Comparison of ENCODE assay signal across 8 cellular contexts in genomic region chr5:154753792-154754191, GRCh38. TPM values are rescaled to one million over a fixed set of nuclear protein-coding genes. Genes with fewer than 3 reads are reported as not detected.
A peak's percentile ranks its signal among the peaks of the same experiment; 100 is the strongest.
DNase-seq lines count a peak whose midpoint lies in the region; ATAC-seq and TF ChIP-seq lines count a peak whose summit lies in the region.

No MANE protein-coding gene starts in this region.

- TF ChIP-seq POLR2A in body of pancreas (IDR thresholded peaks at IDR 0.05) (no peak), stomach (IDR thresholded peaks at IDR 0.05) (no peak)

- 23 to 27% methylated on average over 5 of the region's 5 CpGs for WGBS in body of pancreas, 2 donors
- WGBS in stomach, 5 donors = 19 to 28% (median 23%) methylated on average over 5 of the region's 5 CpGs

- no peak overlapping the region for H3K4me3 ChIP-seq in body of pancreas
- H3K4me3 ChIP-seq in stomach = peak overlapping the region in 3 of 4 donors; percentile 53 to 88 (median 56)

- H3K4me1 Mint-ChIP-seq in CD14-positive monocyte = peaks cover 30% of the 10 kb centered on the region

- H3K9me3 ChIP-seq in body of pancreas (no peaks in the 10 kb centered on the region), stomach (no peaks in the 10 kb centered on the region)

- TF ChIP-seq CTCF in CD14-positive monocyte (IDR thresholded peaks at IDR 0.05) (no peak), body of pancreas (IDR thresholded peaks at IDR 0.05) (no peak), stomach (IDR thresholded peaks at IDR 0.05) (no peak)

- peaks cover 31% of the 10 kb centered on the region for H3K4me1 ChIP-seq in body of pancreas
- peaks cover 28 to 40% (median 33%) of the 10 kb centered on the region in 4 donors for H3K4me1 ChIP-seq in stomach

- no peaks in the 10 kb centered on the region for H3K36me3 Mint-ChIP-seq in CD14-positive monocyte

- H3K36me3 ChIP-seq in body of pancreas (replicated peaks in 1 of 2; ENCODE audit: insufficient read depth in 1 of 2, low read depth in 2 of 2) = no peaks in the 10 kb centered on the region
- no peaks in the 10 kb centered on the region for H3K36me3 ChIP-seq in stomach

- peak overlapping the region in 4 of 7 donors; percentile 20 to 95 (median 91) for H3K27ac Mint-ChIP-seq in CD14-positive monocyte

- no peaks in the 10 kb centered on the region for H3K9me3 Mint-ChIP-seq in CD14-positive monocyte

- TF ChIP-seq EP300 in Ishikawa (IDR thresholded peaks at IDR 0.05; ENCODE audit: borderline replicate concordance) (no peak), stomach (IDR thresholded peaks at IDR 0.05) (no peak)

- ATAC-seq in body of pancreas (no peak), HG03439 (IDR thresholded peaks at IDR 0.05; ENCODE audit: unreplicated experiment) (no peak), HG03280 (IDR thresholded peaks at IDR 0.05; ENCODE audit: unreplicated experiment) (no peak)

- H3K27ac ChIP-seq in body of pancreas = peak overlapping the region; percentile 40 to 98 (median 94)
- peak overlapping the region; percentile 49 to 99 (median 97) for H3K27ac ChIP-seq in stomach

- H3K27me3 ChIP-seq in body of pancreas = no peaks in the 10 kb centered on the region
- H3K27me3 ChIP-seq in stomach = no peaks in the 10 kb centered on the region

- peak overlapping the region in 1 of 2 donors; percentile 79 for H3K4me3 Mint-ChIP-seq in CD14-positive monocyte

- intact Hi-C loops in CD14-positive monocyte (cut with micrococcal nuclease) = loop anchor here (2.0 to 5.0 kb wide), 3 partner anchors 36 to 71 kb away; no protein-coding TSS in a partner anchor
- intact Hi-C loops in body of pancreas (cut with DNase I) = no loop called here
- intact Hi-C loops in stomach (cut with DNase I; ENCODE audit: low total_unique reads) = no loop called here

- no peak for TF ChIP-seq RAD21 in Ishikawa (IDR thresholded peaks at IDR 0.05; ENCODE audit: low read depth)

- no peaks in the 10 kb centered on the region for H3K27me3 Mint-ChIP-seq in CD14-positive monocyte (ENCODE audit: low read depth in 3 of 3)

- no peak for DNase-seq in CD14-positive monocyte (ENCODE audit: low spot score)
- DNase-seq in body of pancreas = peak; percentile 51 to 76 (median 73)
- DNase-seq in kidney glomerular epithelial cell (lab: John Stamatoyannopoulos, UW) = peak; percentile 47
- peak; percentile 71 for DNase-seq in stomach
- no peak for DNase-seq in NCI-H524 (lab: John Stamatoyannopoulos, UW)

TF ChIP-seq in Ishikawa, 13 proteins besides CTCF, POLR2A, EP300 and RAD21:
- TF ChIP-seq TEAD4 (IDR thresholded peaks at IDR 0.05) = peak; percentile 56
- TF ChIP-seq USF1 (IDR thresholded peaks at IDR 0.05) = peak; percentile 38; the same call in 1 of the 2 replicates
- TF ChIP-seq ZBTB7A (IDR thresholded peaks at IDR 0.05; ENCODE audit: low read depth) = no peak
- TF ChIP-seq MAX (IDR thresholded peaks at IDR 0.05) = 0 out of 2 replicates have a peak, but pooled peaks have one; percentile 34

RNA-seq across cellular contexts. Expression of gene LARP1, which starts 1.4 kb away (rescaled TPM):
- 1 to 10 TPM; 4.7 to 5.8 TPM for polyA plus RNA-seq in CD14-positive monocyte
- total RNA-seq in body of pancreas = 100 to 1,000 TPM in 1 of 2 donors, 10 to 100 TPM in 1; 96.2 to 151 TPM
- 100 to 1,000 TPM in 4 of 5 donors, 10 to 100 TPM in 1; 54.5 to 211 (median 180) TPM for total RNA-seq in stomach
- 10 to 100 TPM; 15.0 to 19.4 (median 19.2) TPM for polyA plus RNA-seq in stomach

Comparison
In these comparisons a context has a peak if more than half of its experiments do, and no peak if none do; other contexts are left out.
1. DNase-seq: peak in body of pancreas (4 of 4), kidney glomerular epithelial cell (single experiment) and stomach (single experiment); none in CD14-positive monocyte (single experiment) and NCI-H524 (0 of 2).
2. H3K4me3 ChIP-seq: peak in stomach (3 of 4); none in body of pancreas (0 of 2).
3. intact Hi-C loops: an anchor here in CD14-positive monocyte (2.0 to 5.0 kb wide); none called in body of pancreas and stomach.